23 cellular contexts compared by ENCODE assay signal in the genomic region with DNA sequence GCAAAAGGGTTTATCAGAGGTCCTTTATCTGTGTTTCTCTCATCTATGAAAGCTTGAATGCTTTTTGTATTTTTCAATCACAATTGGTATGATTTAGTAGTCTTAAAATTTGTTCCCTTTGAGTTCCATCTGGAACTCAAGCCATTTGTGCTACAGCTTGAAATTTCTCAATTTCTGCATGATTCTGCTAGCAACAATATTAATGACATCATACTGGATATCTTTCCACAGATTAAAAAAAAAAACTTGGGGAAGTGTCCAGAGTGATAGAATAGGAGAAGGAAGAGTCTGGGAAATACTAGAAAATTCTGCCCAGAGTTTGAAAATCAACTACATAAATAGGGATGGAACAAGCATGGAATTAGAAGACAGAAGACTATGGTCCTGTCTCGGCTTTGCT. TPM values are rescaled to one million over a fixed set of nuclear protein-coding genes. Genes with fewer than 3 reads are reported as not detected.
DNase-seq lines count a peak whose midpoint lies in the region; ATAC-seq and TF ChIP-seq lines count a peak whose summit lies in the region.
"Had no signal": no experiment of that assay in that cellular context is flagged by ENCODE, and none has a peak within 500 bp of the region (broad histone marks: within the 10 kb centered on the region; RNA-seq: fewer than 3 reads in every experiment).

No MANE protein-coding gene starts in this region.

- no peak overlapping the region for H3K4me3 Mint-ChIP-seq in natural killer cell treated with Interleukin-12 subunit alpha and Interleukin-12 subunit beta and Interleukin-15 and Interleukin-18, amount 100 ng/mL, for 72 hours
- H3K4me3 Mint-ChIP-seq: CD4-positive, CD25-positive, alpha-beta regulatory T cell; GM23338; H9; HFFc6 had no signal

- no peak overlapping the region for H3K27ac Mint-ChIP-seq in natural killer cell treated with Interleukin-12 subunit alpha and Interleukin-12 subunit beta and Interleukin-15 and Interleukin-18, amount 100 ng/mL, for 72 hours
- H3K27ac Mint-ChIP-seq: CD4-positive, CD25-positive, alpha-beta regulatory T cell; GM23338; H9; HFFc6 had no signal

- no peaks in the 10 kb centered on the region for H3K36me3 Mint-ChIP-seq in natural killer cell treated with Interleukin-12 subunit alpha and Interleukin-12 subunit beta and Interleukin-15 and Interleukin-18, amount 100 ng/mL, for 72 hours
- H3K36me3 Mint-ChIP-seq: CD4-positive, CD25-positive, alpha-beta regulatory T cell had no signal

- TF ChIP-seq CTCF in fibroblast of the aortic adventitia (IDR thresholded peaks at IDR 0.05; ENCODE audit: insufficient read depth, low read length): no peak
- no peak for TF ChIP-seq CTCF in left ventricle myocardium inferior (IDR thresholded peaks at IDR 0.05; ENCODE audit: borderline replicate concordance)
- TF ChIP-seq CTCF in gastrocnemius medialis (IDR thresholded peaks at IDR 0.05 in 4 of 5, conservative IDR thresholded peaks at IDR 0.05 in 1 of 5): no peak

- H3K9ac ChIP-seq in GM23248: no peak overlapping the region
- H3K9ac ChIP-seq: BLaER1, SK-N-SH had no signal

- WGBS in GM23248 (ENCODE audit: low coverage in 1 of 2, low lambda C conversion rate in 2 of 2, missing lambda C conversion rate in 2 of 2), 2 experiments: 63 to 93% methylated on average over 1 of the region's 1 CpG

- peaks cover 23% of the 10 kb centered on the region for H3K4me1 ChIP-seq in GM23248 (ENCODE audit: insufficient read depth)
- H3K4me1 ChIP-seq in left ventricle myocardium inferior: no peaks in the 10 kb centered on the region
- no peaks in the 10 kb centered on the region for H3K4me1 ChIP-seq in gastrocnemius medialis
- H3K4me1 ChIP-seq: BLaER1 had no signal

- in situ Hi-C loops in GM23248 (cut with MboI): no loop called here
- in situ Hi-C loops in gastrocnemius medialis (cut with MboI; ENCODE audit: low sequenced_read_pairs in 4 of 4): no loop called here

- intact Hi-C loops in left ventricle myocardium inferior (cut with micrococcal nuclease) (no loop called here), gastrocnemius medialis (cut with DNase I; ENCODE audit: low total_unique reads) (no loop called here)

- H3K9me2 ChIP-seq in GM23248 (ENCODE audit: insufficient read depth): no peaks in the 10 kb centered on the region
- H3K9me2 ChIP-seq: SK-N-SH had no signal

- DNase-seq in GM23248 (peak; percentile 34), fibroblast of the aortic adventitia (ENCODE audit: low read depth) (peak; percentile 51), left ventricle myocardium inferior (no peak), gastrocnemius medialis (no peak), DMS53 (lab: John Stamatoyannopoulos, UW) (no peak)
- no peak for DNase-seq in natural killer cell treated with Interleukin-12 subunit alpha and Interleukin-12 subunit beta and Interleukin-15 and Interleukin-18, amount 100 ng/mL, for 72 hours (ENCODE audit: low spot score)
- DNase-seq: CD4-positive, CD25-positive, alpha-beta regulatory T cell; DMS153; H9; HFFc6; NCI-H1048; NCI-H1417; NCI-H1694 treated with DMSO at 0.1 percent for 48 hours; NCI-H2081; NCI-H2227 treated with DMSO at 0.1 percent for 48 hours; NCI-H69; RPMI8226; SIG-M5; SK-N-SH had no signal

- H3K4me1 Mint-ChIP-seq in natural killer cell treated with Interleukin-12 subunit alpha and Interleukin-12 subunit beta and Interleukin-15 and Interleukin-18, amount 100 ng/mL, for 72 hours (ENCODE audit: low read depth in 2 of 2): no peaks in the 10 kb centered on the region
- H3K4me1 Mint-ChIP-seq: CD4-positive, CD25-positive, alpha-beta regulatory T cell; GM23338; H9 had no signal

- no peak for TF ChIP-seq POLR2A in gastrocnemius medialis (IDR thresholded peaks at IDR 0.05)

- H3K79me2 ChIP-seq in GM23248 (ENCODE audit: insufficient read depth): no peaks in the 10 kb centered on the region

- H3K27me3 ChIP-seq in GM23248 (replicated peaks; ENCODE audit: insufficient read depth) (no peaks in the 10 kb centered on the region), left ventricle myocardium inferior (ENCODE audit: low read depth) (no peaks in the 10 kb centered on the region), gastrocnemius medialis (no peaks in the 10 kb centered on the region)
- H3K27me3 ChIP-seq: BLaER1 had no signal

- H3K36me3 ChIP-seq in GM23248 (ENCODE audit: low read depth) (no peaks in the 10 kb centered on the region), left ventricle myocardium inferior (no peaks in the 10 kb centered on the region), gastrocnemius medialis (no peaks in the 10 kb centered on the region)
- H3K36me3 ChIP-seq: BLaER1 had no signal

- H3F3A ChIP-seq in GM23248 (ENCODE audit: insufficient read depth): no peaks in the 10 kb centered on the region

- peak; percentile 58 to 65 for ATAC-seq in gastrocnemius medialis
- no peak for ATAC-seq in natural killer cell treated with Interleukin-12 subunit alpha and Interleukin-12 subunit beta and Interleukin-15 and Interleukin-18, amount 100 ng/mL, for 72 hours
- no peak for ATAC-seq in HG02938 (IDR thresholded peaks at IDR 0.05; ENCODE audit: unreplicated experiment)
- ATAC-seq: GM23338 had no signal

- no peak overlapping the region for H3K27ac ChIP-seq in GM23248
- H3K27ac ChIP-seq in left ventricle myocardium inferior (replicated peaks): peak overlapping the region; percentile 77
- H3K27ac ChIP-seq in gastrocnemius medialis: peak overlapping the region; percentile 4 to 36 (median 19)
- H3K27ac ChIP-seq: BLaER1, HL-60 had no signal

- peaks cover 21 to 34% of the 10 kb centered on the region in 2 donors for H3K27me3 Mint-ChIP-seq in natural killer cell treated with Interleukin-12 subunit alpha and Interleukin-12 subunit beta and Interleukin-15 and Interleukin-18, amount 100 ng/mL, for 72 hours

- H3K9me3 ChIP-seq in GM23248 (ENCODE audit: low read depth) (no peaks in the 10 kb centered on the region), left ventricle myocardium inferior (replicated peaks) (no peaks in the 10 kb centered on the region), gastrocnemius medialis (no peaks in the 10 kb centered on the region)
- H3K9me3 ChIP-seq: BLaER1, SK-N-SH had no signal

- H3K4me3 ChIP-seq in GM23248: no peak overlapping the region
- H3K4me3 ChIP-seq in fibroblast of the aortic adventitia (ENCODE audit: low read depth, low read length): no peak overlapping the region
- H3K4me3 ChIP-seq in left ventricle myocardium inferior: no peak overlapping the region
- H3K4me3 ChIP-seq in gastrocnemius medialis: no peak overlapping the region
- H3K4me3 ChIP-seq: BLaER1, GM23338 had no signal

- H4K20me1 ChIP-seq in GM23248 (ENCODE audit: insufficient read depth): no peaks in the 10 kb centered on the region
- H4K20me1 ChIP-seq: BLaER1 had no signal

- no peaks in the 10 kb centered on the region for H3K9me3 Mint-ChIP-seq in natural killer cell treated with Interleukin-12 subunit alpha and Interleukin-12 subunit beta and Interleukin-15 and Interleukin-18, amount 100 ng/mL, for 72 hours
- H3K9me3 Mint-ChIP-seq: GM23338, H9, HFFc6 had no signal

- H3K4me2 ChIP-seq in GM23248 (ENCODE audit: unreplicated experiment): no peak overlapping the region
- H3K4me2 ChIP-seq: BLaER1, GM23338, SK-N-SH had no signal

- H2AFZ ChIP-seq in GM23248: peak overlapping the region; percentile 24; the same call in 1 of the 2 replicates
- H2AFZ ChIP-seq: GM23338 had no signal

RNA-seq across cellular contexts. Expression of a gene that starts 9.3 kb away (rescaled TPM):
- 1,478 and 1,559 TPM in 2 replicates for total RNA-seq in GM23248 (2014; rRNA removed; shearing (Covaris generic))
- 346 and 374 TPM in 2 replicates for polyA plus RNA-seq in GM23248 (2016; fragmentation: Nextera tagmentation; extraction: Ambion mirVana)
- total RNA-seq in fibroblast of the aortic adventitia (ENCODE audit: low replicate concordance) (984 and 4,431 TPM in 2 replicates), left ventricle myocardium inferior (45.5 TPM), gastrocnemius medialis (10 to 100 TPM; 13.0 to 28.0 (median 20.9) TPM)
- under 1 TPM; 0.29 to 0.59 TPM for total RNA-seq in natural killer cell treated with Interleukin-12 subunit alpha and Interleukin-12 subunit beta and Interleukin-15 and Interleukin-18, amount 100 ng/mL, for 72 hours
- polyA plus RNA-seq: CD4-positive, CD25-positive, alpha-beta regulatory T cell had no signal

Comparison
In these comparisons a context has a peak if more than half of its experiments do, and no peak if none do; other contexts are left out.
1. DNase-seq: peak in GM23248 (single experiment) and fibroblast of the aortic adventitia (single experiment); none in left ventricle myocardium inferior (single experiment), gastrocnemius medialis (0 of 2), DMS53 (single experiment) and natural killer cell treated with Interleukin-12 subunit alpha and Interleukin-12 subunit beta and Interleukin-15 and Interleukin-18, amount 100 ng/mL, for 72 hours (single experiment).
2. ATAC-seq: peak in gastrocnemius medialis (2 of 2); none in natural killer cell treated with Interleukin-12 subunit alpha and Interleukin-12 subunit beta and Interleukin-15 and Interleukin-18, amount 100 ng/mL, for 72 hours (0 of 2) and HG02938 (single experiment).
3. RNA of a gene that starts 9.3 kb away (total RNA-seq): 1,478 to 1,559 TPM in GM23248 and 984 to 4,431 TPM in fibroblast of the aortic adventitia; 45.5 TPM in left ventricle myocardium inferior (single experiment), 13.0 to 28.0 TPM in gastrocnemius medialis and 0.29 to 0.59 TPM in natural killer cell treated with Interleukin-12 subunit alpha and Interleukin-12 subunit beta and Interleukin-15 and Interleukin-18, amount 100 ng/mL, for 72 hours; every median in the first group is over 10 times any median in the second.